Comparison of ENCODE assay signal across 23 cellular contexts in the genomic region with DNA sequence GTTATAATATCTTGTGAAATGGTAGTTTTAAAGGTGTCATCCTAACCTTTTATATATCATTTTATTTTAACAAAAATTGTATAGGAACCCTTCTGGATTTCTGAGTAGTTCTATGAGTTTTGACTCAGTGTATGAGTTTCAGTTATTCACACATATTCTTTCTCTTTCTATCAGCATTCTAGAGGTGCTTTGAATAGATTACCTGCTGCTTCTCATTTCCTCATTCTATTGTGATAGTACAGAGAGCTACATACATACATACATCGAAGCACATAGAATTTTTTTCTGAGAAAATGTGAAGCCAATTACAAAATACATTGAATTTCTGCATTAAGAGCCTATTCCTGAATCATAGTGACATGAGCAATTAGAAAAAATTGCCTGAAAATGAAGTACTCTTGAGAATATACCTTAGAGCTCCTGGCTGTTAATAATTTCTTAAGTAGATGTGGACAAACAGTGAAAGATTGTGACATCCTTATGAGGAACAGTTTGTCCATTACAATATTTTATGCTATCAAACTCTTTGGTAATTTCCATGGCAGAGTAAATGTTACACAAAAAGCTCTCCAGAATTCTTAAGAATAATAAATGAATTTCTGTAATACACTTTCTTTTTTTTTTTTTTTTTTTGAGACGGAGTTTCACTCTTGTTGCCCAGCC.
"Had no signal": no experiment of that assay in that cellular context is flagged by ENCODE, and none has a peak within 500 bp of the region (broad histone marks: within the 10 kb centered on the region; RNA-seq: fewer than 3 reads in every experiment).

No MANE protein-coding gene starts in this region.

- H3K9me3 Mint-ChIP-seq: central memory CD8-positive, alpha-beta T cell had no signal

- DNase-seq: activated CD4-positive, alpha-beta T cell treated with anti-CD3 and anti-CD28 coated beads, Interleukin-2, amount 50 U/mL, for 48 hours; activated CD8-positive, alpha-beta memory T cell treated with anti-CD3 and anti-CD28 coated beads, Interleukin-2, amount 50 U/mL, for 48 hours; activated naive CD4-positive, alpha-beta T cell; activated naive CD8-positive, alpha-beta T cell treated with anti-CD3 and anti-CD28 coated beads, Interleukin-2, amount 10 ng/mL, durations not matched to agents 7 days and 5 days; activated T-cell treated with anti-CD3 and anti-CD28 coated beads, Interleukin-2, amount 50 U/mL, for 4 hours; amniotic stem cell; esophagus squamous epithelium; gastrocnemius medialis; hypothalamus; mesenchymal stem cell; mucosa of descending colon; nephron progenitor cell; occipital lobe; right lobe of liver; stimulated activated CD4-positive, alpha-beta T cell treated with anti-CD3 and anti-CD28 coated beads, Interleukin-2, amount 100 ng/mL, for 24 hours; stimulated activated naive CD8-positive, alpha-beta T cell treated with anti-CD3 and anti-CD28 coated beads, Interleukin-15, amount 100 ng/mL, for 72 hours; T-helper 9 cell had no signal

- H3K27me3 Mint-ChIP-seq: activated naive CD8-positive, alpha-beta T cell treated with anti-CD3 and anti-CD28 coated beads, Interleukin-2, amount 10 ng/mL, durations not matched to agents 7 days and 5 days; central memory CD8-positive, alpha-beta T cell; stimulated activated naive CD8-positive, alpha-beta T cell treated with anti-CD3 and anti-CD28 coated beads, Interleukin-15, amount 100 ng/mL, for 72 hours had no signal

- H3K4me1 Mint-ChIP-seq: activated naive CD8-positive, alpha-beta T cell treated with anti-CD3 and anti-CD28 coated beads, Interleukin-2, amount 10 ng/mL, durations not matched to agents 7 days and 5 days; central memory CD8-positive, alpha-beta T cell; stimulated activated effector memory CD8-positive, alpha-beta T cell treated with anti-CD3 and anti-CD28 coated beads, Interleukin-12 subunit alpha, Interleukin-12 subunit beta, amount 100 ng/mL, for 72 hours; stimulated activated naive CD8-positive, alpha-beta T cell treated with anti-CD3 and anti-CD28 coated beads, Interleukin-15, amount 100 ng/mL, for 72 hours had no signal

- H3K36me3 ChIP-seq: breast epithelium, esophagus squamous epithelium, gastrocnemius medialis, right lobe of liver, tibial nerve had no signal

- H3K27ac Mint-ChIP-seq: activated naive CD8-positive, alpha-beta T cell treated with anti-CD3 and anti-CD28 coated beads, Interleukin-2, amount 10 ng/mL, durations not matched to agents 7 days and 5 days; activated T-helper 2 cell treated with anti-CD3 and anti-CD28 coated beads, Interferon-gamma antibody, Interleukin-2, Interleukin-4, amounts not matched to agents 10 μg/mL and 5 μg/mL and 100 μg/mL, durations not matched to agents 14 hours and 24 hours and 36 hours; nephron progenitor cell; stimulated activated effector memory CD8-positive, alpha-beta T cell treated with anti-CD3 and anti-CD28 coated beads, Interleukin-12 subunit alpha, Interleukin-12 subunit beta, amount 100 ng/mL, for 72 hours; stimulated activated naive CD8-positive, alpha-beta T cell treated with anti-CD3 and anti-CD28 coated beads, Interleukin-15, amount 100 ng/mL, for 72 hours had no signal

- ATAC-seq: activated T-cell treated with anti-CD3 and anti-CD28 coated beads, Interleukin-2, amount 50 U/mL, for 4 hours; gastrocnemius medialis; mucosa of descending colon; right lobe of liver; stimulated activated effector memory CD8-positive, alpha-beta T cell treated with anti-CD3 and anti-CD28 coated beads, Interleukin-12 subunit alpha, Interleukin-12 subunit beta, amount 100 ng/mL, for 72 hours; stimulated activated naive CD8-positive, alpha-beta T cell treated with anti-CD3 and anti-CD28 coated beads, Interleukin-15, amount 100 ng/mL, for 72 hours had no signal

- H3K27me3 ChIP-seq: breast epithelium, esophagus squamous epithelium, gastrocnemius medialis, right lobe of liver, tibial nerve had no signal

- H3K4me1 ChIP-seq: breast epithelium, esophagus squamous epithelium, gastrocnemius medialis, right lobe of liver, tibial nerve had no signal

- H3K4me3 Mint-ChIP-seq: activated naive CD8-positive, alpha-beta T cell treated with anti-CD3 and anti-CD28 coated beads, Interleukin-2, amount 10 ng/mL, durations not matched to agents 7 days and 5 days; activated T-cell treated with anti-CD3 and anti-CD28 coated beads, Interleukin-2, amount 50 U/mL, for 4 hours; central memory CD8-positive, alpha-beta T cell; nephron progenitor cell; stimulated activated effector memory CD8-positive, alpha-beta T cell treated with anti-CD3 and anti-CD28 coated beads, Interleukin-12 subunit alpha, Interleukin-12 subunit beta, amount 100 ng/mL, for 72 hours; stimulated activated naive CD8-positive, alpha-beta T cell treated with anti-CD3 and anti-CD28 coated beads, Interleukin-15, amount 100 ng/mL, for 72 hours had no signal

- H3K4me3 ChIP-seq: breast epithelium, esophagus squamous epithelium, gastrocnemius medialis, mucosa of descending colon, right lobe of liver, skin epidermis, tibial nerve had no signal

- H3K36me3 Mint-ChIP-seq: activated naive CD8-positive, alpha-beta T cell treated with anti-CD3 and anti-CD28 coated beads, Interleukin-2, amount 10 ng/mL, durations not matched to agents 7 days and 5 days; stimulated activated effector memory CD8-positive, alpha-beta T cell treated with anti-CD3 and anti-CD28 coated beads, Interleukin-12 subunit alpha, Interleukin-12 subunit beta, amount 100 ng/mL, for 72 hours had no signal

- H3K27ac ChIP-seq: breast epithelium, esophagus squamous epithelium, gastrocnemius medialis, right lobe of liver, skin epidermis, tibial nerve had no signal
